In the genomic region with DNA sequence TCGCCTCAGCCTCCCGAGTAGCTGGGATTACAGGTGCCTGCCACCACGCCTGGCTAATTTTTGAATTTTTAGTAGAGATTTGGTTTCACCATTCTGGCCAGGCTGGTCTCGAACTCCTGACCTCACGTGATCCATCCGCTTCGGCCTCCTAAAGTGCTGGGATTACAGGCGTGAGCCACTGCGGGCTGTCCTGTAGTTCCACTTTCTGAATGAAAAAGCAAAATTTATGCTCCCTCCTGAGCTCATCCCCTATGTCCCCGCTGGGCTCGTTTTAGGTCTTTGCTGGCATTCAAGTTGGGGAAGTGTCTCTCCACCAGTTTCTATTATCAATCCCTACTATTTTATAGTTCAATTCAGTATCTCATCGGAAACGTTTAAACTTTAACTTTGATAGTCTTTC, we compare ENCODE assay signal across 8 cellular contexts. TPM values are rescaled to one million over a fixed set of nuclear protein-coding genes. Genes with fewer than 3 reads are reported as not detected.
DNase-seq lines count a peak whose midpoint lies in the region; ATAC-seq and TF ChIP-seq lines count a peak whose summit lies in the region.

No MANE protein-coding gene starts in this region.

- no peak for DNase-seq in GM12864 (ENCODE audit: low read depth)
- DNase-seq in NOMO-1 treated with dmso at 0.1 percent for 144 hours (lab: John Stamatoyannopoulos, UW; ENCODE audit: unreplicated experiment): peak; percentile 71
- no peak for DNase-seq in dorsolateral prefrontal cortex
- no peak for DNase-seq in NCI-H1417 treated with DMSO at 0.1 percent for 48 hours (lab: John Stamatoyannopoulos, UW)
- no peak for DNase-seq in Kasumi-1 (lab: John Stamatoyannopoulos, UW)
- DNase-seq in GM13977 (ENCODE audit: low spot score): no peak

- H3K27ac ChIP-seq in dorsolateral prefrontal cortex (peak overlapping the region in 24 of 59 donors; percentile 6 to 91 (median 80)), neutrophil (peak overlapping the region; percentile 27)

- H3K27me3 ChIP-seq in dorsolateral prefrontal cortex (no peaks in the 10 kb centered on the region), neutrophil (peaks cover 48% of the 10 kb centered on the region)

- in situ Hi-C loops in GM13977 (cut with MboI; ENCODE audit: low pct_unique_long_range_greater_than_20kb, low sequenced_read_pairs, unreplicated experiment): loop anchor here (5.0 kb wide), 1 partner anchor 126 kb away; no protein-coding TSS in a partner anchor

- H3K36me3 ChIP-seq in neutrophil: no peaks in the 10 kb centered on the region

- H3K4me3 ChIP-seq in GM12864 (ENCODE audit: low read depth, low read length) (peak overlapping the region; percentile 52; the same call in 1 of the 2 replicates), dorsolateral prefrontal cortex (peak overlapping the region; percentile 47 to 87 (median 73)), neutrophil (ENCODE audit: low read depth in 1 of 2, low read length in 1 of 2) (peak overlapping the region; percentile 50 to 66)

- no peak for ATAC-seq in HG02642 (IDR thresholded peaks at IDR 0.05; ENCODE audit: poor library complexity, unreplicated experiment)

- peaks cover 15 to 16% of the 10 kb centered on the region in 2 experiments for H3K4me1 ChIP-seq in neutrophil (ENCODE audit: control insufficient read depth in 1 of 2, insufficient read depth in 1 of 2, low read depth in 1 of 2, low read length in 1 of 2)

- H3K9me3 ChIP-seq in neutrophil: no peaks in the 10 kb centered on the region

- intact Hi-C loops in dorsolateral prefrontal cortex (cut with DNase I): loop anchor here (5.0 to 10.0 kb wide), 3 partner anchors 66 to 138 kb away; partner anchors contain the start of genes ACOT2 (in 1 of the 2) and RIOX1 (in 1 of the 2)

- TF ChIP-seq CTCF in GM12864 (IDR thresholded peaks at IDR 0.05; ENCODE audit: low read depth, low read length, missing control alignments): no peak
- TF ChIP-seq CTCF in dorsolateral prefrontal cortex (IDR thresholded peaks at IDR 0.05 in 54 of 56, conservative IDR thresholded peaks at IDR 0.05 in 2 of 56; ENCODE audit: low read depth in 1 of 56, partially characterized antibody in 56 of 56): no peak
- TF ChIP-seq CTCF in neutrophil (IDR thresholded peaks at IDR 0.05): no peak
- no peak for TF ChIP-seq CTCF in GM13977 (IDR thresholded peaks at IDR 0.05; ENCODE audit: extremely low read depth, insufficient read depth, missing control alignments)

RNA-seq across cellular contexts. Expression of gene DNAL1, which starts 11.7 kb away (rescaled TPM):
- 10 to 100 TPM; 17.3 to 60.9 (median 39.3) TPM for total RNA-seq in dorsolateral prefrontal cortex

RNA-seq across cellular contexts. Expression of gene ACOT6, which starts 20.8 kb away (rescaled TPM):
- total RNA-seq in dorsolateral prefrontal cortex: 1 to 10 TPM in 5 of 120 experiments, under 1 TPM in 42, not detected in 73; 0.27 to 1.3 (median 0.59) TPM

RNA-seq across cellular contexts. Expression of gene ACOT4, which starts 41.4 kb away (rescaled TPM):
- 1 to 10 TPM in 113 of 120 experiments, under 1 TPM in 7; 0.35 to 6.2 (median 2.4) TPM for total RNA-seq in dorsolateral prefrontal cortex
